Comparison of ENCODE assay signal across 1 cellular context in the genomic region with DNA sequence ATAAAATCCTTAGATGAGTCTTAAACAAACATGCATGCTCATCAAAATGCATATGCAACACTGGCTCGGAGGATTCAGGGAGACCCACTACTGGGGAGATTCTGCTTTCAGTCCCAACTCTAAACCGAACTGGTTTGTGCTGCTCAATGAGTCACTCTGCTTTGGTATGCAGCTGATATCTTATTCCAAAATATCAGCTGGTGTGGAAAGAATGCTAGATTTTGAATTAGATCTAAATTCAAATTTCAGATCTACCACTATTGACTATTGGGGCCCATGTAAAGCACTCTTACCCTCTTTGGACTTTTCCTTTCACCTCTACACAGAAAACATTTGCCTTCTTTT.
TF ChIP-seq lines count a peak whose summit lies in the region.

No MANE protein-coding gene starts in this region.

TF ChIP-seq in SK-N-SH, 30 proteins besides CTCF, POLR2A, EP300 and RAD21 (continued from another document):
- TF ChIP-seq, protein P1, sequence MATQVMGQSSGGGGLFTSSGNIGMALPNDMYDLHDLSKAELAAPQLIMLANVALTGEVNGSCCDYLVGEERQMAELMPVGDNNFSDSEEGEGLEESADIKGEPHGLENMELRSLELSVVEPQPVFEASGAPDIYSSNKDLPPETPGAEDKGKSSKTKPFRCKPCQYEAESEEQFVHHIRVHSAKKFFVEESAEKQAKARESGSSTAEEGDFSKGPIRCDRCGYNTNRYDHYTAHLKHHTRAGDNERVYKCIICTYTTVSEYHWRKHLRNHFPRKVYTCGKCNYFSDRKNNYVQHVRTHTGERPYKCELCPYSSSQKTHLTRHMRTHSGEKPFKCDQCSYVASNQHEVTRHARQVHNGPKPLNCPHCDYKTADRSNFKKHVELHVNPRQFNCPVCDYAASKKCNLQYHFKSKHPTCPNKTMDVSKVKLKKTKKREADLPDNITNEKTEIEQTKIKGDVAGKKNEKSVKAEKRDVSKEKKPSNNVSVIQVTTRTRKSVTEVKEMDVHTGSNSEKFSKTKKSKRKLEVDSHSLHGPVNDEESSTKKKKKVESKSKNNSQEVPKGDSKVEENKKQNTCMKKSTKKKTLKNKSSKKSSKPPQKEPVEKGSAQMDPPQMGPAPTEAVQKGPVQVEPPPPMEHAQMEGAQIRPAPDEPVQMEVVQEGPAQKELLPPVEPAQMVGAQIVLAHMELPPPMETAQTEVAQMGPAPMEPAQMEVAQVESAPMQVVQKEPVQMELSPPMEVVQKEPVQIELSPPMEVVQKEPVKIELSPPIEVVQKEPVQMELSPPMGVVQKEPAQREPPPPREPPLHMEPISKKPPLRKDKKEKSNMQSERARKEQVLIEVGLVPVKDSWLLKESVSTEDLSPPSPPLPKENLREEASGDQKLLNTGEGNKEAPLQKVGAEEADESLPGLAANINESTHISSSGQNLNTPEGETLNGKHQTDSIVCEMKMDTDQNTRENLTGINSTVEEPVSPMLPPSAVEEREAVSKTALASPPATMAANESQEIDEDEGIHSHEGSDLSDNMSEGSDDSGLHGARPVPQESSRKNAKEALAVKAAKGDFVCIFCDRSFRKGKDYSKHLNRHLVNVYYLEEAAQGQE (IDR thresholded peaks at IDR 0.05; ENCODE audit: low read depth, low read length), result no peak
- TF ChIP-seq MXI1 (IDR thresholded peaks at IDR 0.05; ENCODE audit: low read depth, low read length), result no peak
- peak; percentile 45; the same call in 1 of the 2 replicates for TF ChIP-seq FOSL2 (IDR thresholded peaks at IDR 0.05; ENCODE audit: borderline replicate concordance, low read depth)
- no peak for TF ChIP-seq FOXM1 (IDR thresholded peaks at IDR 0.05; ENCODE audit: low read depth)
- TF ChIP-seq RFX5 (IDR thresholded peaks at IDR 0.05; ENCODE audit: low read length), result no peak
- TF ChIP-seq ELF1 (IDR thresholded peaks at IDR 0.05), result no peak
- no peak for TF ChIP-seq YY1 (IDR thresholded peaks at IDR 0.05; ENCODE audit: low read depth)
- no peak for TF ChIP-seq SMC3 (IDR thresholded peaks at IDR 0.05; ENCODE audit: low read depth, low read length)
- TF ChIP-seq CHD2 (IDR thresholded peaks at IDR 0.05; ENCODE audit: low read length, partially characterized antibody), result no peak
- TF ChIP-seq NRF1 (IDR thresholded peaks at IDR 0.05; ENCODE audit: low read depth, low read length), result no peak
- TF ChIP-seq GABPA (IDR thresholded peaks at IDR 0.05; ENCODE audit: low read depth), result no peak
- TF ChIP-seq, protein P2, sequence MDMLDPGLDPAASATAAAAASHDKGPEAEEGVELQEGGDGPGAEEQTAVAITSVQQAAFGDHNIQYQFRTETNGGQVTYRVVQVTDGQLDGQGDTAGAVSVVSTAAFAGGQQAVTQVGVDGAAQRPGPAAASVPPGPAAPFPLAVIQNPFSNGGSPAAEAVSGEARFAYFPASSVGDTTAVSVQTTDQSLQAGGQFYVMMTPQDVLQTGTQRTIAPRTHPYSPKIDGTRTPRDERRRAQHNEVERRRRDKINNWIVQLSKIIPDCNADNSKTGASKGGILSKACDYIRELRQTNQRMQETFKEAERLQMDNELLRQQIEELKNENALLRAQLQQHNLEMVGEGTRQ (IDR thresholded peaks at IDR 0.05; ENCODE audit: borderline replicate concordance, low read depth, low read length), result no peak
